In the genomic region with DNA sequence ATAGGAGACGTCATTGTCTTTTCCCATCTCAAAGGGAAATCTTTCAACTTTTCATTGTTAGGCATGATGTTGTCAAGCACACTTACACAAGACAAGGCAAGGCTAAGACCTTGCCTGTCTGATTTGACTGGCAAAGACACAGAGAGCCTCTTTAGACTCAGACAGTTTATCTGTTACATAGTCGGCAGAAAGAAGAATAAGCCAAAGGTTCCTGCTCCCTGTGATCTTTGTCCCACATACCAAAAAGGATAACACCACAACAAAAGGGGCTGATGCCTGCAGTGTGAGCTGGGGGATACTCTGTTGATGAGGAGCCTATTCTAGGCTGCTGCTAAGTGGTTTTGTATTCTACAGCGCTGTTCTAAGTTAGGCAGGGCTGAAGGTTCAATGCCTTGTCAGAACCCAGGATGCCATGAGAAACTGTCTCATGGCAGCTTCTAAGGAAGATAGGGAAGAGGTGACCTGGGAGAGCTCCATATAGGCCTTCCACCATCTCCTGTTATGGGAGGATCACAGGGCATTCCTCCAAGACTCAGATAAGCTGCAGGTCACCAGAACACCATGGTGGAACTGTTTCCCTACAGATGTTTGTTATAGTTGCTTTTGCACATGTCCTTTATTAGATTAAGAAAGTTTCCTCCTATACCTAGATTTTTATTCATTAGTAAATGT, we compare ENCODE assay signal across 26 cellular contexts. TPM values are rescaled to one million over a fixed set of nuclear protein-coding genes. Genes with fewer than 3 reads are reported as not detected.
A peak's percentile ranks its signal among the peaks of the same experiment; 100 is the strongest.
DNase-seq lines count a peak whose midpoint lies in the region; ATAC-seq lines count a peak whose summit lies in the region.
"Had no signal": no experiment of that assay in that cellular context is flagged by ENCODE, and none has a peak within 500 bp of the region (broad histone marks: within the 10 kb centered on the region; RNA-seq: fewer than 3 reads in every experiment).

No MANE protein-coding gene starts in this region.

- ATAC-seq in Right ventricle myocardium inferior = peak; percentile 67
- ATAC-seq in Right ventricle myocardium superior (ENCODE audit: poor library complexity) = peak; percentile 69
- ATAC-seq in left lobe of liver = peak; percentile 51
- ATAC-seq in HG02798 (IDR thresholded peaks at IDR 0.05; ENCODE audit: poor library complexity, unreplicated experiment) = no peak
- ATAC-seq: activated naive CD8-positive, alpha-beta T cell treated with anti-CD3 and anti-CD28 coated beads, Interleukin-2, amount 50 U/mL, for 24 hours had no signal

- intact Hi-C loops in Right ventricle myocardium inferior (cut with DNase I) = no loop called here
- intact Hi-C loops in cardiac septum (cut with DNase I) = no loop called here
- intact Hi-C loops in Right ventricle myocardium superior (cut with DNase I) = no loop called here

- no peak overlapping the region for H3K9ac ChIP-seq in subcutaneous abdominal adipose tissue (ENCODE audit: low read length in 5 of 5)

- H3K27ac ChIP-seq in subcutaneous abdominal adipose tissue (ENCODE audit: low read depth, low read length) = peak overlapping the region; percentile 28
- H3K27ac ChIP-seq: stomach, tibial artery had no signal

- no peak for DNase-seq in Right ventricle myocardium inferior (ENCODE audit: missing footprints)
- DNase-seq in cardiac septum (ENCODE audit: low spot score) = no peak
- DNase-seq in Right ventricle myocardium superior = no peak
- no peak for DNase-seq in left lobe of liver (ENCODE audit: low spot score)
- DNase-seq in OCI-M2 (lab: John Stamatoyannopoulos, UW; ENCODE audit: unreplicated experiment) = no peak
- no peak for DNase-seq in NCI-H82 (lab: John Stamatoyannopoulos, UW)
- DNase-seq: 8988T; activated CD4-positive, alpha-beta T cell treated with anti-CD3 and anti-CD28 coated beads, Interleukin-2, amount 10 ng/mL, durations not matched to agents 7 days and 5 days; activated naive CD8-positive, alpha-beta T cell treated with anti-CD3 and anti-CD28 coated beads, Interleukin-2, amount 50 U/mL, for 24 hours; activated T-cell treated with anti-CD3 and anti-CD28 coated beads, Interleukin-2, amount 50 U/mL, for 24 hours; Calu3; effector CD4-positive, alpha-beta T cell; erythroblast; naive B cell; NCI-H1092 treated with DMSO at 0.1 percent for 48 hours; NCI-H2029; NCI-H345; NCI-H774; OCI-M1; SHP77; small intestine; stomach; T-helper 9 cell; tibial artery had no signal

- no peaks in the 10 kb centered on the region for H3K27me3 ChIP-seq in subcutaneous abdominal adipose tissue (ENCODE audit: control insufficient read depth in 5 of 5, insufficient read depth in 4 of 5, low read length in 5 of 5)
- H3K27me3 ChIP-seq: stomach, tibial artery had no signal

- H3K4me1 ChIP-seq in subcutaneous abdominal adipose tissue (ENCODE audit: control insufficient read depth in 5 of 5, insufficient read depth in 5 of 5, low read length in 5 of 5) = peaks cover 5 to 11% (median 9%) of the 10 kb centered on the region in 5 donors

- H3K36me3 ChIP-seq in subcutaneous abdominal adipose tissue (ENCODE audit: control insufficient read depth in 5 of 5, insufficient read depth in 5 of 5, low read length in 5 of 5) = peaks cover 0 to 3% (median 0%) of the 10 kb centered on the region in 5 donors

- H3K9me3 ChIP-seq in subcutaneous abdominal adipose tissue (ENCODE audit: control insufficient read depth in 5 of 5, low read length in 5 of 5) = no peaks in the 10 kb centered on the region
- H3K9me3 ChIP-seq: stomach, tibial artery had no signal

- no peak overlapping the region for H3K4me3 ChIP-seq in subcutaneous abdominal adipose tissue (ENCODE audit: low read depth in 1 of 5, low read length in 5 of 5)
- H3K4me3 ChIP-seq: stomach, tibial artery had no signal

RNA-seq across cellular contexts. Expression of a gene that starts 12.7 kb away (rescaled TPM):
- 43.1 TPM for total RNA-seq in Right ventricle myocardium inferior
- 56.9 TPM for total RNA-seq in cardiac septum
- 46.6 TPM for total RNA-seq in Right ventricle myocardium superior
- 27.8 TPM for total RNA-seq in left lobe of liver

RNA-seq across cellular contexts. Expression of a gene that starts 54.2 kb away (rescaled TPM):
- total RNA-seq in Right ventricle myocardium inferior (7.1 TPM), cardiac septum (9.2 TPM), Right ventricle myocardium superior (6.5 TPM), left lobe of liver (9.2 TPM)
